11 cellular contexts compared by ENCODE assay signal in genomic region chr7:22402250-22402649, GRCh38.
DNase-seq lines count a peak whose midpoint lies in the region; ATAC-seq and TF ChIP-seq lines count a peak whose summit lies in the region.
"Had no signal": no experiment of that assay in that cellular context is flagged by ENCODE, and none has a peak within 500 bp of the region (broad histone marks: within the 10 kb centered on the region; RNA-seq: fewer than 3 reads in every experiment).

No MANE protein-coding gene starts in this region.

- H3K27ac Mint-ChIP-seq in activated naive CD8-positive, alpha-beta T cell treated with anti-CD3 and anti-CD28 coated beads, Interleukin-2, amount 50 U/mL, for 24 hours: peak overlapping the region; percentile 6
- H3K27ac Mint-ChIP-seq: naive thymus-derived CD4-positive, alpha-beta T cell had no signal

- ATAC-seq in GM21367 (IDR thresholded peaks at IDR 0.05; ENCODE audit: unreplicated experiment) (peak; percentile 39), HG03571 (IDR thresholded peaks at IDR 0.05; ENCODE audit: unreplicated experiment) (peak; percentile 53), GM19035 (IDR thresholded peaks at IDR 0.05; ENCODE audit: unreplicated experiment) (no peak), HG02588 (IDR thresholded peaks at IDR 0.05; ENCODE audit: unreplicated experiment) (no peak)
- no peak for ATAC-seq in activated naive CD8-positive, alpha-beta T cell treated with anti-CD3 and anti-CD28 coated beads, Interleukin-2, amount 50 U/mL, for 24 hours
- ATAC-seq: naive thymus-derived CD4-positive, alpha-beta T cell had no signal

- H3K9me3 Mint-ChIP-seq in activated naive CD8-positive, alpha-beta T cell treated with anti-CD3 and anti-CD28 coated beads, Interleukin-2, amount 50 U/mL, for 24 hours: no peaks in the 10 kb centered on the region

- no peaks in the 10 kb centered on the region for H3K27me3 Mint-ChIP-seq in activated naive CD8-positive, alpha-beta T cell treated with anti-CD3 and anti-CD28 coated beads, Interleukin-2, amount 50 U/mL, for 24 hours

- peak; percentile 60 for DNase-seq in GM06990 (ENCODE audit: extremely low read depth, insufficient read length)
- no peak for DNase-seq in activated naive CD8-positive, alpha-beta T cell treated with anti-CD3 and anti-CD28 coated beads, Interleukin-2, amount 50 U/mL, for 24 hours
- DNase-seq in stimulated activated CD4-positive, alpha-beta T cell treated with anti-CD3 and anti-CD28 coated beads, Interleukin-4, amount 100 ng/mL, for 24 hours: no peak
- DNase-seq in NCI-H2081 treated with DMSO at 0.1 percent for 48 hours (lab: John Stamatoyannopoulos, UW): no peak
- DNase-seq: naive thymus-derived CD4-positive, alpha-beta T cell; NCI-H2227 treated with DMSO at 0.1 percent for 48 hours; SHP77 had no signal

- H3K36me3 Mint-ChIP-seq in activated naive CD8-positive, alpha-beta T cell treated with anti-CD3 and anti-CD28 coated beads, Interleukin-2, amount 50 U/mL, for 24 hours (ENCODE audit: low read depth): peaks cover 1% of the 10 kb centered on the region

- H3K4me1 Mint-ChIP-seq in activated naive CD8-positive, alpha-beta T cell treated with anti-CD3 and anti-CD28 coated beads, Interleukin-2, amount 50 U/mL, for 24 hours: peaks cover 9% of the 10 kb centered on the region

- H3K27me3 ChIP-seq in GM06990 (replicated peaks; ENCODE audit: control insufficient read depth, insufficient read depth, low read length): no peaks in the 10 kb centered on the region

- no peaks in the 10 kb centered on the region for H3K36me3 ChIP-seq in GM06990 (ENCODE audit: control insufficient read depth, insufficient read depth, low read length)

- no peak for TF ChIP-seq CTCF in GM06990 (IDR thresholded peaks at IDR 0.05; ENCODE audit: insufficient read depth, low read length, poor library complexity, severe bottlenecking)

- H3K4me3 ChIP-seq in GM06990 (replicated peaks; ENCODE audit: low read depth, low read length): no peak overlapping the region

- H3K4me3 Mint-ChIP-seq in activated naive CD8-positive, alpha-beta T cell treated with anti-CD3 and anti-CD28 coated beads, Interleukin-2, amount 50 U/mL, for 24 hours: no peak overlapping the region

Comparison
In these comparisons a context has a peak if more than half of its experiments do, and no peak if none do; other contexts are left out.
1. ATAC-seq: peak in GM21367 (single experiment) and HG03571 (single experiment); none in activated naive CD8-positive, alpha-beta T cell treated with anti-CD3 and anti-CD28 coated beads, Interleukin-2, amount 50 U/mL, for 24 hours (single experiment), GM19035 (single experiment) and HG02588 (single experiment).